1 cellular context compared by ENCODE assay signal in genomic region chr1:93447481-93448291, GRCh38.
A peak's percentile ranks its signal among the peaks of the same experiment; 100 is the strongest.
TF ChIP-seq lines count a peak whose summit lies in the region.

Gene FNBP1L, plus strand, starts transcription at chr1:93448118. Its CDS starts 164 bp downstream, at chr1:93448282.

TF ChIP-seq in WTC11, 78 proteins besides CTCF, POLR2A, EP300 and RAD21 (continued from another document and continues in another):
- TF ChIP-seq FOXP4 (CRISPR knock-in tag; IDR thresholded peaks at IDR 0.05) (peak; percentile 88; the same call in 1 of the 2 replicates), PRDM15 (CRISPR knock-in tag; IDR thresholded peaks at IDR 0.05) (no peak), SP1 (CRISPR knock-in tag; conservative IDR thresholded peaks at IDR 0.05) (peak; percentile 70; the same call in 1 of the 2 replicates), RELA (CRISPR knock-in tag; IDR thresholded peaks at IDR 0.05; ENCODE audit: borderline replicate concordance) (no peak), FOXK1 (CRISPR knock-in tag; IDR thresholded peaks at IDR 0.05) (peak; percentile 86), IRF2 (CRISPR knock-in tag; IDR thresholded peaks at IDR 0.05; ENCODE audit: borderline replicate concordance, low read depth) (0 out of 2 replicates have a peak, but pooled peaks have one; percentile 64), CREM (CRISPR knock-in tag; IDR thresholded peaks at IDR 0.05) (no peak), FOXP1 (CRISPR knock-in tag; IDR thresholded peaks at IDR 0.05; ENCODE audit: borderline replicate concordance) (peak; percentile 82; the same call in 1 of the 2 replicates), ZNF396 (CRISPR knock-in tag; IDR thresholded peaks at IDR 0.05; ENCODE audit: borderline replicate concordance) (no peak), ZNF232 (CRISPR knock-in tag; IDR thresholded peaks at IDR 0.05) (peak; percentile 85; the same call in 1 of the 2 replicates), GTF2I (CRISPR knock-in tag; conservative IDR thresholded peaks at IDR 0.05) (no peak), CDX4 (CRISPR knock-in tag; IDR thresholded peaks at IDR 0.05; ENCODE audit: borderline replicate concordance) (no peak), ZNF416 (CRISPR knock-in tag; IDR thresholded peaks at IDR 0.05) (no peak), MYBL2 (CRISPR knock-in tag; IDR thresholded peaks at IDR 0.05) (peak; percentile 78), GRHL2 (CRISPR knock-in tag; IDR thresholded peaks at IDR 0.05; ENCODE audit: insufficient replicate concordance, severe bottlenecking) (no peak), OVOL2 (CRISPR knock-in tag; IDR thresholded peaks at IDR 0.05; ENCODE audit: borderline replicate concordance) (no peak), TEAD4 (CRISPR knock-in tag; IDR thresholded peaks at IDR 0.05) (no peak), ZMAT4 (CRISPR knock-in tag; IDR thresholded peaks at IDR 0.05) (no peak), MLX (CRISPR knock-in tag; IDR thresholded peaks at IDR 0.05) (no peak), ZBTB21 (CRISPR knock-in tag; IDR thresholded peaks at IDR 0.05; ENCODE audit: borderline replicate concordance) (peak; percentile 42; the same call in 1 of the 2 replicates), SMAD4 (CRISPR knock-in tag; IDR thresholded peaks at IDR 0.05) (no peak), NR3C1 (CRISPR knock-in tag; conservative IDR thresholded peaks at IDR 0.05; ENCODE audit: low read depth) (no peak), JAZF1 (CRISPR knock-in tag; IDR thresholded peaks at IDR 0.05) (no peak), ZNF263 (CRISPR knock-in tag; IDR thresholded peaks at IDR 0.05; ENCODE audit: low read depth) (no peak), NFE2L1 (CRISPR knock-in tag; IDR thresholded peaks at IDR 0.05) (0 out of 2 replicates have a peak, but pooled peaks have one; percentile 14), ARID4B (CRISPR knock-in tag; IDR thresholded peaks at IDR 0.05; ENCODE audit: borderline replicate concordance) (peak; percentile 83; the same call in 1 of the 2 replicates), ZSCAN18 (CRISPR knock-in tag; IDR thresholded peaks at IDR 0.05) (no peak), E2F5 (CRISPR knock-in tag; IDR thresholded peaks at IDR 0.05) (no peak)
- TF ChIP-seq, protein P1, sequence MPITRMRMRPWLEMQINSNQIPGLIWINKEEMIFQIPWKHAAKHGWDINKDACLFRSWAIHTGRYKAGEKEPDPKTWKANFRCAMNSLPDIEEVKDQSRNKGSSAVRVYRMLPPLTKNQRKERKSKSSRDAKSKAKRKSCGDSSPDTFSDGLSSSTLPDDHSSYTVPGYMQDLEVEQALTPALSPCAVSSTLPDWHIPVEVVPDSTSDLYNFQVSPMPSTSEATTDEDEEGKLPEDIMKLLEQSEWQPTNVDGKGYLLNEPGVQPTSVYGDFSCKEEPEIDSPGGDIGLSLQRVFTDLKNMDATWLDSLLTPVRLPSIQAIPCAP (CRISPR knock-in tag; IDR thresholded peaks at IDR 0.05) = 0 out of 2 replicates have a peak, but pooled peaks have one; percentile 12
- TF ChIP-seq, protein P2, sequence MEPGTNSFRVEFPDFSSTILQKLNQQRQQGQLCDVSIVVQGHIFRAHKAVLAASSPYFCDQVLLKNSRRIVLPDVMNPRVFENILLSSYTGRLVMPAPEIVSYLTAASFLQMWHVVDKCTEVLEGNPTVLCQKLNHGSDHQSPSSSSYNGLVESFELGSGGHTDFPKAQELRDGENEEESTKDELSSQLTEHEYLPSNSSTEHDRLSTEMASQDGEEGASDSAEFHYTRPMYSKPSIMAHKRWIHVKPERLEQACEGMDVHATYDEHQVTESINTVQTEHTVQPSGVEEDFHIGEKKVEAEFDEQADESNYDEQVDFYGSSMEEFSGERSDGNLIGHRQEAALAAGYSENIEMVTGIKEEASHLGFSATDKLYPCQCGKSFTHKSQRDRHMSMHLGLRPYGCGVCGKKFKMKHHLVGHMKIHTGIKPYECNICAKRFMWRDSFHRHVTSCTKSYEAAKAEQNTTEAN (CRISPR knock-in tag; IDR thresholded peaks at IDR 0.05) = peak; percentile 80; the same call in 1 of the 2 replicates
- TF ChIP-seq, protein P3, sequence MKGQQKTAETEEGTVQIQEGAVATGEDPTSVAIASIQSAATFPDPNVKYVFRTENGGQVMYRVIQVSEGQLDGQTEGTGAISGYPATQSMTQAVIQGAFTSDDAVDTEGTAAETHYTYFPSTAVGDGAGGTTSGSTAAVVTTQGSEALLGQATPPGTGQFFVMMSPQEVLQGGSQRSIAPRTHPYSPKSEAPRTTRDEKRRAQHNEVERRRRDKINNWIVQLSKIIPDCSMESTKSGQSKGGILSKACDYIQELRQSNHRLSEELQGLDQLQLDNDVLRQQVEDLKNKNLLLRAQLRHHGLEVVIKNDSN (CRISPR knock-in tag; IDR thresholded peaks at IDR 0.05) = no peak; the same call in 1 of the 2 replicates
- TF ChIP-seq, protein P4, sequence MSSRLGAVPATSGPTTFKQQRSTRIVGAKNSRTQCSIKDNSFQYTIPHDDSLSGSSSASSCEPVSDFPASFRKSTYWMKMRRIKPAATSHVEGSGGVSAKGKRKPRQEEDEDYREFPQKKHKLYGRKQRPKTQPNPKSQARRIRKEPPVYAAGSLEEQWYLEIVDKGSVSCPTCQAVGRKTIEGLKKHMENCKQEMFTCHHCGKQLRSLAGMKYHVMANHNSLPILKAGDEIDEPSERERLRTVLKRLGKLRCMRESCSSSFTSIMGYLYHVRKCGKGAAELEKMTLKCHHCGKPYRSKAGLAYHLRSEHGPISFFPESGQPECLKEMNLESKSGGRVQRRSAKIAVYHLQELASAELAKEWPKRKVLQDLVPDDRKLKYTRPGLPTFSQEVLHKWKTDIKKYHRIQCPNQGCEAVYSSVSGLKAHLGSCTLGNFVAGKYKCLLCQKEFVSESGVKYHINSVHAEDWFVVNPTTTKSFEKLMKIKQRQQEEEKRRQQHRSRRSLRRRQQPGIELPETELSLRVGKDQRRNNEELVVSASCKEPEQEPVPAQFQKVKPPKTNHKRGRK (CRISPR knock-in tag; IDR thresholded peaks at IDR 0.05; ENCODE audit: borderline replicate concordance) = no peak
- TF ChIP-seq, protein P5, sequence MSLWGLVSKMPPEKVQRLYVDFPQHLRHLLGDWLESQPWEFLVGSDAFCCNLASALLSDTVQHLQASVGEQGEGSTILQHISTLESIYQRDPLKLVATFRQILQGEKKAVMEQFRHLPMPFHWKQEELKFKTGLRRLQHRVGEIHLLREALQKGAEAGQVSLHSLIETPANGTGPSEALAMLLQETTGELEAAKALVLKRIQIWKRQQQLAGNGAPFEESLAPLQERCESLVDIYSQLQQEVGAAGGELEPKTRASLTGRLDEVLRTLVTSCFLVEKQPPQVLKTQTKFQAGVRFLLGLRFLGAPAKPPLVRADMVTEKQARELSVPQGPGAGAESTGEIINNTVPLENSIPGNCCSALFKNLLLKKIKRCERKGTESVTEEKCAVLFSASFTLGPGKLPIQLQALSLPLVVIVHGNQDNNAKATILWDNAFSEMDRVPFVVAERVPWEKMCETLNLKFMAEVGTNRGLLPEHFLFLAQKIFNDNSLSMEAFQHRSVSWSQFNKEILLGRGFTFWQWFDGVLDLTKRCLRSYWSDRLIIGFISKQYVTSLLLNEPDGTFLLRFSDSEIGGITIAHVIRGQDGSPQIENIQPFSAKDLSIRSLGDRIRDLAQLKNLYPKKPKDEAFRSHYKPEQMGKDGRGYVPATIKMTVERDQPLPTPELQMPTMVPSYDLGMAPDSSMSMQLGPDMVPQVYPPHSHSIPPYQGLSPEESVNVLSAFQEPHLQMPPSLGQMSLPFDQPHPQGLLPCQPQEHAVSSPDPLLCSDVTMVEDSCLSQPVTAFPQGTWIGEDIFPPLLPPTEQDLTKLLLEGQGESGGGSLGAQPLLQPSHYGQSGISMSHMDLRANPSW (CRISPR knock-in tag; conservative IDR thresholded peaks at IDR 0.05; ENCODE audit: low read depth) = no peak
